In genomic region chr4:77697860-77698599, GRCh38 we compare ENCODE assay signal across 9 cellular contexts.
A peak's percentile ranks its signal among the peaks of the same experiment; 100 is the strongest.
DNase-seq lines count a peak whose midpoint lies in the region; ATAC-seq and TF ChIP-seq lines count a peak whose summit lies in the region.
"Had no signal": no experiment of that assay in that cellular context is flagged by ENCODE, and none has a peak within 500 bp of the region (broad histone marks: within the 10 kb centered on the region; RNA-seq: fewer than 3 reads in every experiment).

No MANE protein-coding gene starts in this region.

- DNase-seq in activated CD4-positive, alpha-beta T cell treated with anti-CD3 and anti-CD28 coated beads, Interleukin-2, amount 10 ng/mL, durations not matched to agents 24 days and 14 days = peak; percentile 57
- DNase-seq in activated CD4-positive, alpha-beta T cell treated with anti-CD3 and anti-CD28 coated beads for 48 hours = no peak
- DNase-seq in NCI-H524 (lab: John Stamatoyannopoulos, UW) (peak; percentile 26 to 71), dermis microvascular lymphatic vessel endothelial cell (ENCODE audit: low read depth in 2 of 2) (peak; percentile 12 to 66), mesenchymal stem cell (peak; percentile 79), lower leg skin (ENCODE audit: low spot score in 2 of 2) (no peak)
- DNase-seq in effector memory CD8-positive, alpha-beta T cell = no peak

- no peak overlapping the region for H4K8ac ChIP-seq in mesenchymal stem cell (ENCODE audit: low read length)

- no peak overlapping the region for H3K23ac ChIP-seq in mesenchymal stem cell (ENCODE audit: low read length in 2 of 2)

- no peak overlapping the region for H3K4ac ChIP-seq in mesenchymal stem cell (ENCODE audit: low read depth in 1 of 2, low read length in 2 of 2)

- peak overlapping the region in 1 of 2 experiments; percentile 79 for H2BK12ac ChIP-seq in mesenchymal stem cell (ENCODE audit: low read length in 2 of 2)

- H3K4me1 Mint-ChIP-seq in activated CD4-positive, alpha-beta T cell treated with anti-CD3 and anti-CD28 coated beads, Interleukin-2, amount 10 ng/mL, durations not matched to agents 24 days and 14 days = no peaks in the 10 kb centered on the region
- H3K4me1 Mint-ChIP-seq in effector memory CD8-positive, alpha-beta T cell (ENCODE audit: low read depth in 2 of 2) = no peaks in the 10 kb centered on the region

- no peak for TF ChIP-seq CTCF in lower leg skin (IDR thresholded peaks at IDR 0.05)

- peak overlapping the region; percentile 13 for H2BK120ac ChIP-seq in mesenchymal stem cell (ENCODE audit: low read depth, low read length)

- H2BK5ac ChIP-seq in mesenchymal stem cell (ENCODE audit: low read depth, low read length, poor library complexity, severe bottlenecking) = no peak overlapping the region

- peaks cover 13% of the 10 kb centered on the region for H3K27me3 Mint-ChIP-seq in activated CD4-positive, alpha-beta T cell treated with anti-CD3 and anti-CD28 coated beads, Interleukin-2, amount 10 ng/mL, durations not matched to agents 24 days and 14 days
- H3K27me3 Mint-ChIP-seq in effector memory CD8-positive, alpha-beta T cell = no peaks in the 10 kb centered on the region

- H3K4me3 Mint-ChIP-seq in activated CD4-positive, alpha-beta T cell treated with anti-CD3 and anti-CD28 coated beads, Interleukin-2, amount 10 ng/mL, durations not matched to agents 24 days and 14 days = no peak overlapping the region
- H3K4me3 Mint-ChIP-seq in effector memory CD8-positive, alpha-beta T cell = no peak overlapping the region

- H3K9me3 Mint-ChIP-seq in activated CD4-positive, alpha-beta T cell treated with anti-CD3 and anti-CD28 coated beads, Interleukin-2, amount 10 ng/mL, durations not matched to agents 24 days and 14 days = peaks cover 7% of the 10 kb centered on the region
- H3K9me3 Mint-ChIP-seq in effector memory CD8-positive, alpha-beta T cell = no peaks in the 10 kb centered on the region
- H3K9me3 Mint-ChIP-seq: activated naive CD4-positive, alpha-beta T cell treated with anti-CD3 and anti-CD28 coated beads, Interleukin-2, amount 50 U/mL, for 72 hours had no signal

- no peak overlapping the region for H3K4me2 ChIP-seq in mesenchymal stem cell (ENCODE audit: low read length, poor library complexity, severe bottlenecking)

- intact Hi-C loops in activated CD4-positive, alpha-beta T cell treated with anti-CD3 and anti-CD28 coated beads, Interleukin-2, amount 10 ng/mL, durations not matched to agents 24 days and 14 days (cut with micrococcal nuclease) = loop anchor here (10.0 kb wide), 1 partner anchor 313 kb away; no protein-coding TSS in a partner anchor
- intact Hi-C loops in lower leg skin (cut with DNase I; ENCODE audit: low total_unique reads) = no loop called here

- no peaks in the 10 kb centered on the region for H3K27me3 ChIP-seq in mesenchymal stem cell (ENCODE audit: control insufficient read depth in 1 of 2, insufficient read depth in 1 of 2, low read length in 2 of 2)

- H3K4me3 ChIP-seq in mesenchymal stem cell (ENCODE audit: insufficient read depth in 1 of 2, low read depth in 1 of 2, low read length in 2 of 2) (no peak overlapping the region), lower leg skin (ENCODE audit: low read depth, poor library complexity, severe bottlenecking) (no peak overlapping the region)

- no peak overlapping the region for H4K91ac ChIP-seq in mesenchymal stem cell (ENCODE audit: low read length)

- H2AFZ ChIP-seq in mesenchymal stem cell (ENCODE audit: low read depth, low read length) = no peak overlapping the region

- no peak overlapping the region for H2AK5ac ChIP-seq in mesenchymal stem cell (ENCODE audit: low read length, severe bottlenecking)

- H3K4me1 ChIP-seq in mesenchymal stem cell (ENCODE audit: control insufficient read depth, insufficient read depth, low read depth, low read length) = peaks cover 7% of the 10 kb centered on the region

- 39% methylated on average over 10 of the region's 10 CpGs for WGBS in mesenchymal stem cell
- 54 to 64% methylated on average over 10 of the region's 10 CpGs for WGBS in lower leg skin, 2 donors

- H3K36me3 ChIP-seq in mesenchymal stem cell (ENCODE audit: control insufficient read depth in 1 of 2, insufficient read depth in 2 of 2, low read depth in 1 of 2, low read length in 2 of 2) = no peaks in the 10 kb centered on the region

- peak overlapping the region; percentile 59 to 70 for H3K18ac ChIP-seq in mesenchymal stem cell (ENCODE audit: low read depth in 1 of 2, low read length in 2 of 2)

- no peak overlapping the region for H2BK15ac ChIP-seq in mesenchymal stem cell (ENCODE audit: low read depth, poor library complexity, severe bottlenecking)

- no peaks in the 10 kb centered on the region for H3K9me3 ChIP-seq in mesenchymal stem cell (ENCODE audit: control insufficient read depth, low read length)

- H3K36me3 Mint-ChIP-seq in activated CD4-positive, alpha-beta T cell treated with anti-CD3 and anti-CD28 coated beads, Interleukin-2, amount 10 ng/mL, durations not matched to agents 24 days and 14 days (ENCODE audit: low read depth) = no peaks in the 10 kb centered on the region
- H3K36me3 Mint-ChIP-seq in effector memory CD8-positive, alpha-beta T cell (ENCODE audit: insufficient read depth) = no peaks in the 10 kb centered on the region
- H3K36me3 Mint-ChIP-seq: activated naive CD4-positive, alpha-beta T cell treated with anti-CD3 and anti-CD28 coated beads, Interleukin-2, amount 50 U/mL, for 72 hours had no signal

- H3K14ac ChIP-seq in mesenchymal stem cell (ENCODE audit: low read length in 2 of 2) = no peak overlapping the region

- no peak for ATAC-seq in GM18517 (IDR thresholded peaks at IDR 0.05; ENCODE audit: unreplicated experiment)
- no peak for ATAC-seq in effector memory CD8-positive, alpha-beta T cell (replicated peaks)

- H3K9ac ChIP-seq in mesenchymal stem cell (ENCODE audit: low read length) = peak overlapping the region; percentile 66

- H3K27ac ChIP-seq in mesenchymal stem cell (ENCODE audit: low read length, poor library complexity, severe bottlenecking) = peak overlapping the region; percentile 83

- TF ChIP-seq POLR2A in lower leg skin (IDR thresholded peaks at IDR 0.05) = no peak

- no peaks in the 10 kb centered on the region for H3K79me1 ChIP-seq in mesenchymal stem cell (replicated peaks; ENCODE audit: low read length, poor library complexity, severe bottlenecking)

- no peak overlapping the region for H3K27ac Mint-ChIP-seq in activated CD4-positive, alpha-beta T cell treated with anti-CD3 and anti-CD28 coated beads, Interleukin-2, amount 10 ng/mL, durations not matched to agents 24 days and 14 days
- no peak overlapping the region for H3K27ac Mint-ChIP-seq in effector memory CD8-positive, alpha-beta T cell

Comparison
In these comparisons a context has a peak if more than half of its experiments do, and no peak if none do; other contexts are left out.
1. DNase-seq: peak in activated CD4-positive, alpha-beta T cell treated with anti-CD3 and anti-CD28 coated beads, Interleukin-2, amount 10 ng/mL, durations not matched to agents 24 days and 14 days (single experiment), NCI-H524 (2 of 2), dermis microvascular lymphatic vessel endothelial cell (2 of 2) and mesenchymal stem cell (single experiment); none in activated CD4-positive, alpha-beta T cell treated with anti-CD3 and anti-CD28 coated beads for 48 hours (single experiment), lower leg skin (0 of 2) and effector memory CD8-positive, alpha-beta T cell (0 of 3).